Comparison of ENCODE assay signal across 18 cellular contexts in the genomic region with DNA sequence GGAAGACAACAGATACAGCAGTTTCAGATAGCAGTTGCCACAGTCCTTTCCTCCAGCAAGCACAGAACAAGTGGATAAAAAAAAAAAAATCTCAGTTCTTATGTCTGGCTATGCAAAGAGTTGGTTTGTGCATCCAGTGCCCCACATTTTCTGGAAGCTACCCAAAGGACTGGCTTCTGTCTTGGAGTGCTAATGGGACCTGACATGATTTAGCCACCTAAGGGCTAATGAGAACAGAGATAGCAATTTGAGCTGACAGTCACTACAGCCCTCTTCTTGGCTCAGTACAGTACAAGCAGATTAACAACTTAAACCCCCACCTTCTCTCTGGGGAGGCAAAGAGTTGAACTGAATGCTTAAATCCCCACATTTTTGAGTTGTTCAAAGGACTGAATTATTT.
DNase-seq lines count a peak whose midpoint lies in the region; ATAC-seq, FAIRE-seq and TF ChIP-seq lines count a peak whose summit lies in the region.
"Had no signal": no experiment of that assay in that cellular context is flagged by ENCODE, and none has a peak within 500 bp of the region (broad histone marks: within the 10 kb centered on the region; RNA-seq: fewer than 3 reads in every experiment).

No MANE protein-coding gene starts in this region.

- no peaks in the 10 kb centered on the region for H3K27me3 ChIP-seq in BE2C
- H3K27me3 ChIP-seq in SK-N-SH (ENCODE audit: insufficient read depth) = no peaks in the 10 kb centered on the region

- no peak for FAIRE-seq in GM12892 (lab: Jason Lieb, UNC)
- FAIRE-seq: A549, GM19239, H1, HepG2, HTR-8/SVneo had no signal

- peak; percentile 38 to 96; a peak in 3 of 4 replicates for TF ChIP-seq EP300 in SK-N-SH (IDR thresholded peaks at IDR 0.05; ENCODE audit: borderline replicate concordance in 1 of 2, low read depth in 1 of 2, low read length in 1 of 2)

- H3K27ac ChIP-seq in SK-N-SH (ENCODE audit: low read depth in 2 of 2, low read length in 1 of 2) = peak overlapping the region in 1 of 2 experiments; percentile 81; a peak in 2 of 4 replicates
- H3K27ac ChIP-seq: A549 had no signal

- no peaks in the 10 kb centered on the region for H3K36me3 Mint-ChIP-seq in stimulated activated memory B cell treated with anti-CD40 and anti-IgM and Interleukin-4, amounts not matched to agents 10 μg/mL and 1 μg/mL and 100 μg/mL, for 72 hours
- H3K36me3 Mint-ChIP-seq in osteocyte (ENCODE audit: unreplicated experiment) = no peaks in the 10 kb centered on the region
- H3K36me3 Mint-ChIP-seq: CD14-positive monocyte; CD8-positive, alpha-beta T cell had no signal

- peaks cover 5% of the 10 kb centered on the region for H3F3A ChIP-seq in SK-N-SH (replicated peaks; ENCODE audit: insufficient read depth)

- DNase-seq in BE2C (peak; percentile 69), D341Med (ENCODE audit: low spot score) (peak; percentile 28), SK-N-SH (peak; percentile 32), fibroblast of the aortic adventitia (ENCODE audit: low read depth) (peak; percentile 25), osteocyte (ENCODE audit: extremely low spot score, unreplicated experiment) (no peak), GM12892 (ENCODE audit: insufficient read length) (no peak)
- DNase-seq: CD8-positive, alpha-beta T cell; COR-L47; DND-41; GDM1 had no signal

- CTCF ChIA-PET in SK-N-SH (lab: Yijun Ruan, JAX) = interaction anchor here (0.6 kb wide), 1 partner anchor 1815 kb away, joined by 3 read pairs; no protein-coding TSS in a partner anchor

- H3K27ac Mint-ChIP-seq in stimulated activated memory B cell treated with anti-CD40 and anti-IgM and Interleukin-4, amounts not matched to agents 10 μg/mL and 1 μg/mL and 100 μg/mL, for 72 hours = no peak overlapping the region
- H3K27ac Mint-ChIP-seq in osteocyte (ENCODE audit: unreplicated experiment) = no peak overlapping the region
- H3K27ac Mint-ChIP-seq: CD14-positive monocyte; CD8-positive, alpha-beta T cell had no signal

- no peaks in the 10 kb centered on the region for H3K27me3 Mint-ChIP-seq in stimulated activated memory B cell treated with anti-CD40 and anti-IgM and Interleukin-4, amounts not matched to agents 10 μg/mL and 1 μg/mL and 100 μg/mL, for 72 hours
- H3K27me3 Mint-ChIP-seq in osteocyte (ENCODE audit: unreplicated experiment) = no peaks in the 10 kb centered on the region

- peaks cover 12% of the 10 kb centered on the region for H3K4me1 Mint-ChIP-seq in stimulated activated memory B cell treated with anti-CD40 and anti-IgM and Interleukin-4, amounts not matched to agents 10 μg/mL and 1 μg/mL and 100 μg/mL, for 72 hours
- no peaks in the 10 kb centered on the region for H3K4me1 Mint-ChIP-seq in osteocyte (ENCODE audit: unreplicated experiment)
- H3K4me1 Mint-ChIP-seq: CD14-positive monocyte had no signal

- no peak for ATAC-seq in stimulated activated memory B cell treated with anti-CD40 and anti-IgM and Interleukin-4, amounts not matched to agents 10 μg/mL and 1 μg/mL and 100 μg/mL, for 72 hours
- ATAC-seq: A549; CD8-positive, alpha-beta T cell; HepG2 had no signal

- no peak overlapping the region for H3K4me3 Mint-ChIP-seq in stimulated activated memory B cell treated with anti-CD40 and anti-IgM and Interleukin-4, amounts not matched to agents 10 μg/mL and 1 μg/mL and 100 μg/mL, for 72 hours
- H3K4me3 Mint-ChIP-seq in osteocyte (ENCODE audit: unreplicated experiment) = no peak overlapping the region
- H3K4me3 Mint-ChIP-seq: CD14-positive monocyte; CD8-positive, alpha-beta T cell had no signal

- no peak overlapping the region for H2AFZ ChIP-seq in SK-N-SH (ENCODE audit: low read depth)

- H3K9me3 Mint-ChIP-seq in stimulated activated memory B cell treated with anti-CD40 and anti-IgM and Interleukin-4, amounts not matched to agents 10 μg/mL and 1 μg/mL and 100 μg/mL, for 72 hours = peaks cover 16% of the 10 kb centered on the region
- peaks cover 34% of the 10 kb centered on the region for H3K9me3 Mint-ChIP-seq in osteocyte (ENCODE audit: unreplicated experiment)

- H4K20me1 ChIP-seq in SK-N-SH (ENCODE audit: insufficient read depth) = no peaks in the 10 kb centered on the region

- TF ChIP-seq CTCF in BE2C (IDR thresholded peaks at IDR 0.05; ENCODE audit: low read depth, low read length) = no peak
- no peak for TF ChIP-seq CTCF in SK-N-SH (IDR thresholded peaks at IDR 0.05)
- TF ChIP-seq CTCF in fibroblast of the aortic adventitia (IDR thresholded peaks at IDR 0.05; ENCODE audit: insufficient read depth, low read length) = no peak
- TF ChIP-seq CTCF in osteocyte (IDR thresholded peaks at IDR 0.05) = no peak

- POLR2A ChIA-PET in SK-N-SH (lab: Yijun Ruan, JAX) = no interaction called here

- H3K9ac ChIP-seq in SK-N-SH = no peak overlapping the region

- peaks cover 11% of the 10 kb centered on the region for H3K4me1 ChIP-seq in BE2C
- H3K4me1 ChIP-seq in SK-N-SH (ENCODE audit: control insufficient read depth in 1 of 2, insufficient read depth in 2 of 2, low read depth in 1 of 2, low read length in 1 of 2) = peaks cover 0 to 3% of the 10 kb centered on the region in 2 experiments; a peak in 2 of 4 replicates
- H3K4me1 ChIP-seq: A549, HAP-1 had no signal

- peak; percentile 4; the same call in 1 of the 2 replicates for TF ChIP-seq RAD21 in SK-N-SH (IDR thresholded peaks at IDR 0.05; ENCODE audit: low read length)

- H3K4me3 ChIP-seq in BE2C (ENCODE audit: low read depth, low read length) = no peak overlapping the region
- no peak overlapping the region for H3K4me3 ChIP-seq in SK-N-SH (ENCODE audit: low read depth in 2 of 2, low read length in 1 of 2)
- no peak overlapping the region for H3K4me3 ChIP-seq in fibroblast of the aortic adventitia (ENCODE audit: low read depth, low read length)
- H3K4me3 ChIP-seq: A549, HAP-1 had no signal

- no peaks in the 10 kb centered on the region; the same call in 1 of the 2 replicates for H3K9me2 ChIP-seq in SK-N-SH

- no peak for TF ChIP-seq POLR2A in GM12892 (IDR thresholded peaks at IDR 0.05; ENCODE audit: low read depth, low read length)

- no peak overlapping the region for H3K4me2 ChIP-seq in SK-N-SH
- H3K4me2 ChIP-seq: A549 had no signal

- no peaks in the 10 kb centered on the region for H3K79me2 ChIP-seq in SK-N-SH (ENCODE audit: insufficient read depth)

- peaks cover 2% of the 10 kb centered on the region; the same call in 1 of the 2 replicates for H3K9me3 ChIP-seq in BE2C
- 0 out of 2 replicates have a peak, but pooled peaks cover 8% of the 10 kb centered on the region for H3K9me3 ChIP-seq in SK-N-SH
- H3K9me3 ChIP-seq: A549, HAP-1 had no signal

- H3K36me3 ChIP-seq in BE2C = no peaks in the 10 kb centered on the region
- H3K36me3 ChIP-seq in SK-N-SH (replicated peaks in 1 of 2; ENCODE audit: control insufficient read depth in 1 of 2, insufficient read depth in 2 of 2, low read length in 1 of 2) = no peaks in the 10 kb centered on the region
- H3K36me3 ChIP-seq: HAP-1 had no signal

TF ChIP-seq in SK-N-SH, 30 proteins besides CTCF, POLR2A, EP300 and RAD21 (continues in another document):
- TF ChIP-seq TCF12 (IDR thresholded peaks at IDR 0.05) (peak; percentile 84), GATA2 (CRISPR knock-in tag; IDR thresholded peaks at IDR 0.05) (peak; percentile 42; the same call in 1 of the 2 replicates), RXRA (IDR thresholded peaks at IDR 0.05; ENCODE audit: borderline replicate concordance, low read depth) (no peak), NRF1 (IDR thresholded peaks at IDR 0.05; ENCODE audit: low read depth, low read length) (no peak), RCOR1 (IDR thresholded peaks at IDR 0.05; ENCODE audit: low read length) (peak; percentile 70), FOXM1 (IDR thresholded peaks at IDR 0.05; ENCODE audit: low read depth) (no peak), FOXJ3 (CRISPR knock-in tag; IDR thresholded peaks at IDR 0.05) (no peak), JUND (IDR thresholded peaks at IDR 0.05) (peak; percentile 32; the same call in 1 of the 2 replicates), MEF2A (IDR thresholded peaks at IDR 0.05; ENCODE audit: borderline replicate concordance, low read depth) (no peak)
- TF ChIP-seq, protein P1, sequence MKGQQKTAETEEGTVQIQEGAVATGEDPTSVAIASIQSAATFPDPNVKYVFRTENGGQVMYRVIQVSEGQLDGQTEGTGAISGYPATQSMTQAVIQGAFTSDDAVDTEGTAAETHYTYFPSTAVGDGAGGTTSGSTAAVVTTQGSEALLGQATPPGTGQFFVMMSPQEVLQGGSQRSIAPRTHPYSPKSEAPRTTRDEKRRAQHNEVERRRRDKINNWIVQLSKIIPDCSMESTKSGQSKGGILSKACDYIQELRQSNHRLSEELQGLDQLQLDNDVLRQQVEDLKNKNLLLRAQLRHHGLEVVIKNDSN (IDR thresholded peaks at IDR 0.05; ENCODE audit: borderline replicate concordance, low read depth) = no peak
- TF ChIP-seq, protein P2, sequence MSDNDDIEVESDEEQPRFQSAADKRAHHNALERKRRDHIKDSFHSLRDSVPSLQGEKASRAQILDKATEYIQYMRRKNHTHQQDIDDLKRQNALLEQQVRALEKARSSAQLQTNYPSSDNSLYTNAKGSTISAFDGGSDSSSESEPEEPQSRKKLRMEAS (IDR thresholded peaks at IDR 0.05; ENCODE audit: low read depth) = no peak
- TF ChIP-seq, protein P3, sequence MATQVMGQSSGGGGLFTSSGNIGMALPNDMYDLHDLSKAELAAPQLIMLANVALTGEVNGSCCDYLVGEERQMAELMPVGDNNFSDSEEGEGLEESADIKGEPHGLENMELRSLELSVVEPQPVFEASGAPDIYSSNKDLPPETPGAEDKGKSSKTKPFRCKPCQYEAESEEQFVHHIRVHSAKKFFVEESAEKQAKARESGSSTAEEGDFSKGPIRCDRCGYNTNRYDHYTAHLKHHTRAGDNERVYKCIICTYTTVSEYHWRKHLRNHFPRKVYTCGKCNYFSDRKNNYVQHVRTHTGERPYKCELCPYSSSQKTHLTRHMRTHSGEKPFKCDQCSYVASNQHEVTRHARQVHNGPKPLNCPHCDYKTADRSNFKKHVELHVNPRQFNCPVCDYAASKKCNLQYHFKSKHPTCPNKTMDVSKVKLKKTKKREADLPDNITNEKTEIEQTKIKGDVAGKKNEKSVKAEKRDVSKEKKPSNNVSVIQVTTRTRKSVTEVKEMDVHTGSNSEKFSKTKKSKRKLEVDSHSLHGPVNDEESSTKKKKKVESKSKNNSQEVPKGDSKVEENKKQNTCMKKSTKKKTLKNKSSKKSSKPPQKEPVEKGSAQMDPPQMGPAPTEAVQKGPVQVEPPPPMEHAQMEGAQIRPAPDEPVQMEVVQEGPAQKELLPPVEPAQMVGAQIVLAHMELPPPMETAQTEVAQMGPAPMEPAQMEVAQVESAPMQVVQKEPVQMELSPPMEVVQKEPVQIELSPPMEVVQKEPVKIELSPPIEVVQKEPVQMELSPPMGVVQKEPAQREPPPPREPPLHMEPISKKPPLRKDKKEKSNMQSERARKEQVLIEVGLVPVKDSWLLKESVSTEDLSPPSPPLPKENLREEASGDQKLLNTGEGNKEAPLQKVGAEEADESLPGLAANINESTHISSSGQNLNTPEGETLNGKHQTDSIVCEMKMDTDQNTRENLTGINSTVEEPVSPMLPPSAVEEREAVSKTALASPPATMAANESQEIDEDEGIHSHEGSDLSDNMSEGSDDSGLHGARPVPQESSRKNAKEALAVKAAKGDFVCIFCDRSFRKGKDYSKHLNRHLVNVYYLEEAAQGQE (IDR thresholded peaks at IDR 0.05; ENCODE audit: low read depth, low read length) = no peak

Comparison
In these comparisons a context has a peak if more than half of its experiments do, and no peak if none do; other contexts are left out.
1. DNase-seq: peak in BE2C (single experiment), D341Med (single experiment), SK-N-SH (single experiment) and fibroblast of the aortic adventitia (single experiment); none in osteocyte (single experiment) and GM12892 (single experiment).